1 cellular context compared by ENCODE assay signal in the genomic region with DNA sequence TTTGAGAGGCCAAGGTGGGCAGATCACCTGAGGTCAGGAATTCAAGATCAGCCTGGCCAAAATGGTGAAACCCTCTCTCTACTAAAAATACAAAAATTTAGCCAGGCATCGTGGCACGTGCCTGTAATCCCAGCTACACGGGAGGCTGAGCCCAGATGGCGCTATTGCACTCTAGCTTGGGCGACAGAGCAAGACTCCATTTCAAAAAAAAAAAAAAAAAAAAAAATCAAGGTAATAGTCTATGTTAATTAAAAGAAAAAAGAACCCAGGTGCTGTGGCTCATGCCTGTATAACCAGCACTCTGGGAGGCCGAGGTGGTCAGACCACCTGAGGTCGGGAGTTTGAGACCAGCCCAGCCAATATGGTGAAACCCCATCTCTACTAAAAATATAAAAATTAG.
TF ChIP-seq lines count a peak whose summit lies in the region.

No MANE protein-coding gene starts in this region.

TF ChIP-seq in GM12878, 131 proteins besides CTCF, POLR2A, EP300 and RAD21:
- TF ChIP-seq BHLHE40 (IDR thresholded peaks at IDR 0.05; ENCODE audit: borderline replicate concordance in 1 of 2, low read depth in 2 of 2, low read length in 1 of 2), result peak; percentile 52 to 77; a peak in 2 of 4 replicates
